Comparison of ENCODE assay signal across 12 cellular contexts in the genomic region with DNA sequence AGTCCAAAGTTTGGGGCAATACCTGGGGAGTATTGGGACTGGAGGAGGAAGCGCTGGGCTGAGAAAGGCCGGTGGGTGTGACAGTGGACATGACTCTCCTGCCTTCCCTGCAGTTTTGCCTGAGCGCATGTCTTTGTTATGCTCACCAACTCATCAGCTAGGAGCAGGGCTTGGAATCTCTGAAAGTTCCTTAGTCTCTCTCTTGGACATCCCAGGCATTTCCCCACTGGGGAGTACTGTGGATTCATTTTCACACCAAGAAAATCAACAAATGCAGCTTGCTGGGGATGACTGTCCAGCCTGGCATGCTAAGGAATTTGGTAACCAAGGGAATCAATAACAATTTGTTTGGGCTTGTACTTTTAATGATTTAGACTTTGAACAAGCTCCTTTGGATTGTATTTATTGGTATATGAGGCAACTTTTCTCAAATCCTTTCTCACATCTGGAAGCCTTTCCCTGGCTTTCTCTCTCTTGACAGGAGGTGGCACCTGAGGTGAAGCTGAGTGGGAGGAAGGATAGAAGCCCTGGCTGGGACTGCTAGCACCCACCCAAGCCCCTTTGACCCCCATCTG. TPM values are rescaled to one million over a fixed set of nuclear protein-coding genes. Genes with fewer than 3 reads are reported as not detected.
DNase-seq lines count a peak whose midpoint lies in the region; TF ChIP-seq lines count a peak whose summit lies in the region.
"Had no signal": no experiment of that assay in that cellular context is flagged by ENCODE, and none has a peak within 500 bp of the region (broad histone marks: within the 10 kb centered on the region; RNA-seq: fewer than 3 reads in every experiment).

No MANE protein-coding gene starts in this region.

- no peaks in the 10 kb centered on the region for H3K9me3 ChIP-seq in ES-I3 (ENCODE audit: control insufficient read depth, insufficient read depth, low read length)
- H3K9me3 ChIP-seq in NT2/D1 (ENCODE audit: insufficient read depth, low read length), result peaks cover 13% of the 10 kb centered on the region
- no peaks in the 10 kb centered on the region for H3K9me3 ChIP-seq in mesodermal cell (ENCODE audit: control insufficient read depth, low read length)
- H3K9me3 ChIP-seq: psoas muscle had no signal

- H3K4me1 ChIP-seq in ES-I3 (ENCODE audit: insufficient read depth, low read length) (peaks cover 38% of the 10 kb centered on the region), NT2/D1 (ENCODE audit: insufficient read depth, insufficient read length) (peaks cover 3% of the 10 kb centered on the region), mesodermal cell (ENCODE audit: control insufficient read depth, insufficient read depth, low read length, poor library complexity, severe bottlenecking) (peaks cover 3% of the 10 kb centered on the region)
- H3K4me1 ChIP-seq: psoas muscle had no signal

- no peaks in the 10 kb centered on the region for H3K4me1 Mint-ChIP-seq in mesothelial cell of epicardium

- intact Hi-C loops in cardiac septum (cut with DNase I), result no loop called here

- DNase-seq in NT2/D1 (ENCODE audit: low read depth, low spot score), result peak; percentile 89
- DNase-seq in epithelial cell of proximal tubule (ENCODE audit: low read depth), result peak; percentile 91
- no peak for DNase-seq in NCI-H2107 (lab: John Stamatoyannopoulos, UW)
- no peak for DNase-seq in NCI-H1105 treated with DMSO at 0.1 percent for 48 hours (lab: John Stamatoyannopoulos, UW)
- DNase-seq in mesothelial cell of epicardium (ENCODE audit: low spot score in 2 of 2, unreplicated experiment in 2 of 2), result no peak
- no peak for DNase-seq in cardiac septum (ENCODE audit: low spot score)
- DNase-seq: activated CD4-positive, CD25-positive, alpha-beta regulatory T cell; activated gamma-delta T cell; NCI-H1930; psoas muscle had no signal

- H3K27me3 Mint-ChIP-seq in mesothelial cell of epicardium (ENCODE audit: low read depth), result no peaks in the 10 kb centered on the region

- TF ChIP-seq CTCF in epithelial cell of proximal tubule (conservative IDR thresholded peaks at IDR 0.05; ENCODE audit: low read depth, low read length) (peak; percentile 44), mesothelial cell of epicardium (IDR thresholded peaks at IDR 0.05; ENCODE audit: unreplicated experiment) (no peak)

- whole genome bisulfite sequencing in mesodermal cell (ENCODE audit: insufficient coverage in 2 of 2), 2 experiments, result 25 to 29% methylated on average over 1 to 3 of the region's 3 CpGs

- H3K4me3 Mint-ChIP-seq in mesothelial cell of epicardium, result no peak overlapping the region

- H3K36me3 ChIP-seq in ES-I3 (ENCODE audit: insufficient read depth, low read length) (no peaks in the 10 kb centered on the region), NT2/D1 (ENCODE audit: insufficient read depth, insufficient read length, low read length) (no peaks in the 10 kb centered on the region), mesodermal cell (ENCODE audit: control insufficient read depth, insufficient read depth, low read length) (no peaks in the 10 kb centered on the region)

- H3K27me3 ChIP-seq in NT2/D1 (ENCODE audit: insufficient read depth, insufficient read length), result no peaks in the 10 kb centered on the region

- no peaks in the 10 kb centered on the region for H3K36me3 Mint-ChIP-seq in mesothelial cell of epicardium

- H3K27ac Mint-ChIP-seq in mesothelial cell of epicardium, result no peak overlapping the region

- H3K4me3 ChIP-seq in NT2/D1 (ENCODE audit: insufficient read length, low read depth) (no peak overlapping the region), epithelial cell of proximal tubule (ENCODE audit: low read depth, low read length) (no peak overlapping the region), mesodermal cell (ENCODE audit: extremely low read depth, insufficient read depth, low read length, poor library complexity, severe bottlenecking) (no peak overlapping the region)
- H3K4me3 ChIP-seq: psoas muscle had no signal

- H3K9me3 Mint-ChIP-seq in mesothelial cell of epicardium, result peaks cover 3% of the 10 kb centered on the region

- 0 out of 2 replicates have a peak overlapping the region, but pooled peaks have one; percentile 15 for H3K9ac ChIP-seq in ES-I3 (ENCODE audit: low read depth, low read length)
- no peak overlapping the region for H3K9ac ChIP-seq in NT2/D1 (ENCODE audit: insufficient read length, low read depth)

- peak overlapping the region; percentile 81 for H3K27ac ChIP-seq in mesodermal cell (ENCODE audit: low read depth, low read length, severe bottlenecking)
- H3K27ac ChIP-seq: psoas muscle had no signal

RNA-seq across cellular contexts. Expression of a gene that starts 48.5 kb away (rescaled TPM):
- 1.4 and 2.2 TPM in 2 replicates for total RNA-seq in epithelial cell of proximal tubule
- 6.6 TPM for polyA plus RNA-seq in mesodermal cell (2013, experiment 1 of 2)
- 5.1 TPM for polyA plus RNA-seq in mesodermal cell (2013, experiment 2 of 2)
- total RNA-seq in mesothelial cell of epicardium, result 11.8 to 13.4 TPM (median 12.6 TPM) in 3 replicates
- total RNA-seq in cardiac septum, result 2.4 TPM

Comparison
In these comparisons a context has a peak if more than half of its experiments do, and no peak if none do; other contexts are left out.
1. DNase-seq: peak in NT2/D1 (single experiment) and epithelial cell of proximal tubule (single experiment); none in NCI-H2107 (single experiment), NCI-H1105 treated with DMSO at 0.1 percent for 48 hours (single experiment), mesothelial cell of epicardium (0 of 2) and cardiac septum (single experiment).